In genomic region chr2:209868595-209868994, GRCh38 we compare ENCODE assay signal across 31 cellular contexts.
"Had no signal": no experiment of that assay in that cellular context is flagged by ENCODE, and none has a peak within 500 bp of the region (broad histone marks: within the 10 kb centered on the region; RNA-seq: fewer than 3 reads in every experiment).

No MANE protein-coding gene starts in this region.

- DNase-seq: activated CD4-positive, alpha-beta memory T cell treated with anti-CD3 and anti-CD28 coated beads, Interleukin-2, amount 10 ng/mL, durations not matched to agents 7 days and 5 days; activated CD4-positive, alpha-beta T cell treated with anti-CD3 and anti-CD28 coated beads for 1 hour; activated CD4-positive, alpha-beta T cell treated with anti-CD3 and anti-CD28 coated beads for 36 hours; activated CD4-positive, alpha-beta T cell treated with anti-CD3 and anti-CD28 coated beads for 48 hours; activated CD4-positive, alpha-beta T cell treated with anti-CD3 and anti-CD28 coated beads, Interleukin-2, amount 10 ng/mL, durations not matched to agents 7 days and 5 days; activated CD4-positive, alpha-beta T cell treated with anti-CD3 and anti-CD28 coated beads, Interleukin-2, amount 50 U/mL, for 48 hours; activated CD4-positive, CD25-positive, alpha-beta regulatory T cell; activated CD8-positive, alpha-beta memory T cell treated with anti-CD3 and anti-CD28 coated beads for 24 hours; activated CD8-positive, alpha-beta memory T cell treated with anti-CD3 and anti-CD28 coated beads, Interleukin-2, amount 10 ng/mL, durations not matched to agents 7 days and 5 days; activated CD8-positive, alpha-beta memory T cell treated with anti-CD3 and anti-CD28 coated beads, Interleukin-2, amount 50 U/mL, for 48 hours; activated CD8-positive, alpha-beta T cell treated with anti-CD3 and anti-CD28 coated beads, Interleukin-2, amount 10 ng/mL, durations not matched to agents 7 days and 5 days; activated effector memory CD4-positive, alpha-beta T cell treated with Interleukin-2 at 50 U/mL for 16 hours; activated gamma-delta T cell; activated naive CD4-positive, alpha-beta T cell treated with anti-CD3 and anti-CD28 coated beads, Interleukin-2, amount 10 ng/mL, durations not matched to agents 7 days and 5 days; activated naive CD4-positive, alpha-beta T cell treated with Interleukin-2 at 50 U/mL for 16 hours; activated naive CD8-positive, alpha-beta T cell treated with anti-CD3 and anti-CD28 coated beads, Interleukin-2, amount 10 ng/mL, durations not matched to agents 7 days and 5 days; activated naive CD8-positive, alpha-beta T cell treated with anti-CD3 and anti-CD28 coated beads, Interleukin-2, amount 50 U/mL, for 24 hours; activated T-cell treated with anti-CD3 and anti-CD28 coated beads, Interleukin-2, amount 50 U/mL, for 24 hours; activated T-cell treated with anti-CD3 and anti-CD28 coated beads, Interleukin-2, amount 50 U/mL, for 48 hours; amygdala; anterior cingulate cortex; caudate nucleus; cerebellar nuclear complex; T-helper 2 cell; T-helper 9 cell had no signal

- H3K9me3 ChIP-seq: ascending aorta had no signal

- H3K27ac ChIP-seq: ascending aorta, cardiac muscle cell, VCaP had no signal

- H3K4me1 ChIP-seq: ascending aorta had no signal

- FAIRE-seq: bronchial epithelial cell, TTC549 had no signal

- ATAC-seq: activated CD4-positive, alpha-beta T cell treated with anti-CD3 and anti-CD28 coated beads for 36 hours; activated CD4-positive, CD25-positive, alpha-beta regulatory T cell treated with anti-CD3 and anti-CD28 coated beads, Interleukin-2, amount 50 U/mL, for 24 hours; activated CD8-positive, alpha-beta memory T cell treated with anti-CD3 and anti-CD28 coated beads, Interleukin-2, amount 10 ng/mL, durations not matched to agents 7 days and 5 days; activated CD8-positive, alpha-beta T cell treated with anti-CD3 and anti-CD28 coated beads, Interleukin-2, amount 10 ng/mL, durations not matched to agents 7 days and 5 days; activated naive CD8-positive, alpha-beta T cell treated with anti-CD3 and anti-CD28 coated beads, Interleukin-2, amount 50 U/mL, for 24 hours had no signal

- H3K36me3 ChIP-seq: ascending aorta, cardiac muscle cell had no signal

- H3K27me3 ChIP-seq: ascending aorta, cardiac muscle cell had no signal

- H3K4me3 ChIP-seq: ascending aorta, cardiac muscle cell had no signal
